ENCODE assay signal across 10 cellular contexts in genomic region chr21:33971492-33972013, GRCh38. TPM values are rescaled to one million over a fixed set of nuclear protein-coding genes. Genes with fewer than 3 reads are reported as not detected.
A peak's percentile ranks its signal among the peaks of the same experiment; 100 is the strongest.
DNase-seq lines count a peak whose midpoint lies in the region; FAIRE-seq and TF ChIP-seq lines count a peak whose summit lies in the region.
"Had no signal": no experiment of that assay in that cellular context is flagged by ENCODE, and none has a peak within 500 bp of the region (broad histone marks: within the 10 kb centered on the region; RNA-seq: fewer than 3 reads in every experiment).

No MANE protein-coding gene starts in this region.

- intact Hi-C loops in esophagus squamous epithelium (cut with DNase I) = no loop called here

- peak; percentile 7 for DNase-seq in activated CD8-positive, alpha-beta memory T cell treated with anti-CD3 and anti-CD28 coated beads for 24 hours
- no peak for DNase-seq in activated CD8-positive, alpha-beta memory T cell treated with anti-CD3 and anti-CD28 coated beads, Interleukin-2, amount 50 U/mL, for 48 hours
- DNase-seq in RCC 7860 (ENCODE audit: low spot score) (peak; percentile 57), epithelial cell of prostate (ENCODE audit: low read depth, low spot score) (peak; percentile 75), substantia nigra (lab: John Stamatoyannopoulos, UW) (no peak), NCI-H187 treated with DMSO at 0.1 percent for 48 hours (lab: John Stamatoyannopoulos, UW) (no peak), esophagus squamous epithelium (lab: John Stamatoyannopoulos, UW) (no peak)
- DNase-seq: stimulated activated CD4-positive, alpha-beta T cell treated with anti-CD3 and anti-CD28 coated beads, Interleukin-4, amount 100 ng/mL, for 24 hours had no signal

- peak; percentile 50 for FAIRE-seq in RCC 7860 (lab: Jason Lieb, UNC)

- no peak for TF ChIP-seq CTCF in esophagus squamous epithelium (IDR thresholded peaks at IDR 0.05)

- peak overlapping the region; percentile 2 for H3K4me3 ChIP-seq in skeletal muscle satellite cell (ENCODE audit: low read length)
- H3K4me3 ChIP-seq in esophagus squamous epithelium = no peak overlapping the region
- H3K4me3 ChIP-seq: SK-N-MC had no signal

- peaks cover 65% of the 10 kb centered on the region for H3K4me1 ChIP-seq in skeletal muscle satellite cell (ENCODE audit: control insufficient read depth, insufficient read depth, low read length)
- H3K4me1 ChIP-seq in esophagus squamous epithelium = peaks cover 11 to 57% (median 21%) of the 10 kb centered on the region in 3 donors

- H3K4me2 ChIP-seq in skeletal muscle satellite cell (ENCODE audit: low read length) = peak overlapping the region; percentile 48

- H3K9me3 ChIP-seq in skeletal muscle satellite cell (replicated peaks; ENCODE audit: low read length) (no peaks in the 10 kb centered on the region), esophagus squamous epithelium (no peaks in the 10 kb centered on the region)

- no peak for TF ChIP-seq POLR2A in esophagus squamous epithelium (IDR thresholded peaks at IDR 0.05)

- H3K36me3 ChIP-seq in skeletal muscle satellite cell (ENCODE audit: insufficient read depth, low read length) = no peaks in the 10 kb centered on the region
- H3K36me3 ChIP-seq in esophagus squamous epithelium = no peaks in the 10 kb centered on the region

- WGBS in esophagus squamous epithelium, 2 donors = 31 to 52% methylated on average over 7 of the region's 7 CpGs

- peak overlapping the region; percentile 73 for H3K27ac ChIP-seq in epithelial cell of prostate
- no peak overlapping the region for H3K27ac ChIP-seq in substantia nigra (ENCODE audit: low read depth, low read length, poor library complexity, severe bottlenecking)
- peak overlapping the region in 1 of 4 donors; percentile 18 for H3K27ac ChIP-seq in esophagus squamous epithelium
- H3K27ac ChIP-seq: SK-N-MC had no signal

- H3K27me3 ChIP-seq in skeletal muscle satellite cell (ENCODE audit: control insufficient read depth, insufficient read depth, low read length) = no peaks in the 10 kb centered on the region
- no peaks in the 10 kb centered on the region for H3K27me3 ChIP-seq in esophagus squamous epithelium

- peak overlapping the region; percentile 10 for H3K9ac ChIP-seq in skeletal muscle satellite cell (ENCODE audit: low read depth, low read length)

RNA-seq across cellular contexts. Expression of gene ATP5PO, which starts 55.9 kb away (rescaled TPM):
- total RNA-seq in skeletal muscle satellite cell (2012; rRNA removed) = 202 and 233 TPM in 2 replicates
- total RNA-seq in esophagus squamous epithelium = 100 to 1,000 TPM; 184 to 354 (median 297) TPM

Comparison
In these comparisons a context has a peak if more than half of its experiments do, and no peak if none do; other contexts are left out.
1. DNase-seq: peak in activated CD8-positive, alpha-beta memory T cell treated with anti-CD3 and anti-CD28 coated beads for 24 hours (single experiment), RCC 7860 (single experiment) and epithelial cell of prostate (single experiment); none in activated CD8-positive, alpha-beta memory T cell treated with anti-CD3 and anti-CD28 coated beads, Interleukin-2, amount 50 U/mL, for 48 hours (single experiment), substantia nigra (0 of 49), NCI-H187 treated with DMSO at 0.1 percent for 48 hours (single experiment) and esophagus squamous epithelium (single experiment).